ENCODE assay signal across 8 cellular contexts in genomic region chr6:4017058-4017457, GRCh38.
DNase-seq lines count a peak whose midpoint lies in the region; ATAC-seq and TF ChIP-seq lines count a peak whose summit lies in the region.

No MANE protein-coding gene starts in this region.

- H3K27ac ChIP-seq in left lung (peak overlapping the region in 1 of 2 donors; percentile 98), tibial artery (peak overlapping the region; percentile 90 to 98)

- no peaks in the 10 kb centered on the region for H3K36me3 ChIP-seq in left lung
- no peaks in the 10 kb centered on the region for H3K36me3 ChIP-seq in tibial artery

- H3K27me3 ChIP-seq in left lung = no peaks in the 10 kb centered on the region
- no peaks in the 10 kb centered on the region for H3K27me3 ChIP-seq in tibial artery

- H3K4me3 Mint-ChIP-seq in activated T-cell treated with anti-CD3 and anti-CD28 coated beads, Interleukin-2, amount 50 U/mL, for 72 hours = peak overlapping the region; percentile 97 to 98
- peak overlapping the region; percentile 97 for H3K4me3 Mint-ChIP-seq in activated naive CD8-positive, alpha-beta T cell treated with anti-CD3 and anti-CD28 coated beads, Interleukin-2, amount 10 ng/mL, durations not matched to agents 7 days and 5 days

- no peak for ATAC-seq in activated T-cell treated with anti-CD3 and anti-CD28 coated beads, Interleukin-2, amount 50 U/mL, for 72 hours (replicated peaks in 1 of 2)
- ATAC-seq in activated naive CD8-positive, alpha-beta T cell treated with anti-CD3 and anti-CD28 coated beads, Interleukin-2, amount 10 ng/mL, durations not matched to agents 7 days and 5 days (ENCODE audit: low read depth) = no peak
- no peak for ATAC-seq in left lung
- no peak for ATAC-seq in GM21447 (IDR thresholded peaks at IDR 0.05; ENCODE audit: unreplicated experiment)

- peaks cover 77% of the 10 kb centered on the region for H3K4me1 Mint-ChIP-seq in activated T-cell treated with anti-CD3 and anti-CD28 coated beads, Interleukin-2, amount 50 U/mL, for 72 hours (ENCODE audit: low read depth)
- peaks cover 46% of the 10 kb centered on the region for H3K4me1 Mint-ChIP-seq in activated naive CD8-positive, alpha-beta T cell treated with anti-CD3 and anti-CD28 coated beads, Interleukin-2, amount 10 ng/mL, durations not matched to agents 7 days and 5 days

- H3K9me3 ChIP-seq in left lung = no peaks in the 10 kb centered on the region
- H3K9me3 ChIP-seq in tibial artery = no peaks in the 10 kb centered on the region

- POLR2A ChIA-PET in activated naive CD8-positive, alpha-beta T cell treated with anti-CD3 and anti-CD28 coated beads, Interleukin-2, amount 10 ng/mL, durations not matched to agents 7 days and 5 days (lab: Charles Lee) = interaction anchor here (0.5 to 1.8 kb wide), 3 partner anchors 10 to 994 kb away, joined by 3 to 15 read pairs (median 4); partner anchors contain the start of gene ECI2

- peak overlapping the region; percentile 99 for H3K27ac Mint-ChIP-seq in activated T-cell treated with anti-CD3 and anti-CD28 coated beads, Interleukin-2, amount 50 U/mL, for 72 hours
- H3K27ac Mint-ChIP-seq in activated naive CD8-positive, alpha-beta T cell treated with anti-CD3 and anti-CD28 coated beads, Interleukin-2, amount 10 ng/mL, durations not matched to agents 7 days and 5 days = peak overlapping the region; percentile 99

- peaks cover 15 to 46% of the 10 kb centered on the region in 2 donors for H3K4me1 ChIP-seq in left lung
- peaks cover 0 to 45% (median 31%) of the 10 kb centered on the region in 4 donors for H3K4me1 ChIP-seq in tibial artery

- no peaks in the 10 kb centered on the region for H3K27me3 Mint-ChIP-seq in activated T-cell treated with anti-CD3 and anti-CD28 coated beads, Interleukin-2, amount 50 U/mL, for 72 hours (ENCODE audit: low read depth)
- H3K27me3 Mint-ChIP-seq in activated naive CD8-positive, alpha-beta T cell treated with anti-CD3 and anti-CD28 coated beads, Interleukin-2, amount 10 ng/mL, durations not matched to agents 7 days and 5 days = no peaks in the 10 kb centered on the region

- H3K9me3 Mint-ChIP-seq in activated T-cell treated with anti-CD3 and anti-CD28 coated beads, Interleukin-2, amount 50 U/mL, for 72 hours = peaks cover 0 to 2% of the 10 kb centered on the region in 2 donors
- H3K9me3 Mint-ChIP-seq in activated naive CD8-positive, alpha-beta T cell treated with anti-CD3 and anti-CD28 coated beads, Interleukin-2, amount 10 ng/mL, durations not matched to agents 7 days and 5 days = no peaks in the 10 kb centered on the region

- H3K4me3 ChIP-seq in left lung (peak overlapping the region; percentile 70 to 77), tibial artery (peak overlapping the region; percentile 70 to 84)

- peaks cover 13 to 15% of the 10 kb centered on the region in 2 donors for H3K36me3 Mint-ChIP-seq in activated T-cell treated with anti-CD3 and anti-CD28 coated beads, Interleukin-2, amount 50 U/mL, for 72 hours (ENCODE audit: insufficient read depth in 2 of 2)
- H3K36me3 Mint-ChIP-seq in activated naive CD8-positive, alpha-beta T cell treated with anti-CD3 and anti-CD28 coated beads, Interleukin-2, amount 10 ng/mL, durations not matched to agents 7 days and 5 days = peaks cover 26% of the 10 kb centered on the region

- DNase-seq in activated T-cell treated with anti-CD3 and anti-CD28 coated beads, Interleukin-2, amount 50 U/mL, for 72 hours = no peak
- no peak for DNase-seq in activated T-cell treated with anti-CD3 and anti-CD28 coated beads, Interleukin-2, amount 50 U/mL, for 1 hour
- no peak for DNase-seq in activated naive CD8-positive, alpha-beta T cell treated with anti-CD3 and anti-CD28 coated beads, Interleukin-2, amount 10 ng/mL, durations not matched to agents 7 days and 5 days
- DNase-seq in left lung = no peak
- no peak for DNase-seq in tibial artery
- DNase-seq in cerebellar nuclear complex (lab: John Stamatoyannopoulos, UW) = no peak
- no peak for DNase-seq in islet precursor cell

- intact Hi-C loops in left lung (cut with DNase I) (no loop called here), tibial artery (cut with DNase I; ENCODE audit: low total_unique reads) (no loop called here)

- TF ChIP-seq CTCF in left lung (IDR thresholded peaks at IDR 0.05) (no peak), tibial artery (IDR thresholded peaks at IDR 0.05) (no peak)
